ENCODE assay signal across 14 cellular contexts in genomic region chr5:59840200-59840601, GRCh38. TPM values are rescaled to one million over a fixed set of nuclear protein-coding genes. Genes with fewer than 3 reads are reported as not detected.
DNase-seq lines count a peak whose midpoint lies in the region; ATAC-seq and TF ChIP-seq lines count a peak whose summit lies in the region.
"Had no signal": no experiment of that assay in that cellular context is flagged by ENCODE, and none has a peak within 500 bp of the region (broad histone marks: within the 10 kb centered on the region; RNA-seq: fewer than 3 reads in every experiment).

No MANE protein-coding gene starts in this region.

- H3K27ac Mint-ChIP-seq in effector memory CD8-positive, alpha-beta T cell, result no peak overlapping the region
- H3K27ac Mint-ChIP-seq: endodermal cell had no signal

- no peaks in the 10 kb centered on the region for H3K9me3 Mint-ChIP-seq in effector memory CD8-positive, alpha-beta T cell
- H3K9me3 Mint-ChIP-seq: endodermal cell had no signal

- intact Hi-C loops in mucosa of descending colon (cut with DNase I, micrococcal nuclease), result no loop called here

- no peak overlapping the region for H3K27ac ChIP-seq in RWPE2 (ENCODE audit: poor library complexity, severe bottlenecking)
- H3K27ac ChIP-seq: thoracic aorta had no signal

- no peaks in the 10 kb centered on the region for H3K27me3 Mint-ChIP-seq in effector memory CD8-positive, alpha-beta T cell

- no peaks in the 10 kb centered on the region for H3K27me3 ChIP-seq in RWPE2 (ENCODE audit: insufficient read depth, poor library complexity, severe bottlenecking)

- no peaks in the 10 kb centered on the region for H3K36me3 Mint-ChIP-seq in effector memory CD8-positive, alpha-beta T cell (ENCODE audit: insufficient read depth)

- ATAC-seq in RWPE2 (ENCODE audit: low read depth), result peak; percentile 54; the same call in 2 of the 3 replicates
- no peak for ATAC-seq in effector memory CD8-positive, alpha-beta T cell (replicated peaks)
- ATAC-seq in mucosa of descending colon, result no peak
- ATAC-seq: HCT116 had no signal

- DNase-seq in NCI-H82 (lab: John Stamatoyannopoulos, UW) (peak; percentile 21), NCI-H82 treated with DMSO at 0.1 percent for 48 hours (lab: John Stamatoyannopoulos, UW; ENCODE audit: unreplicated experiment) (no peak), RWPE2 (ENCODE audit: low spot score) (no peak), fibroblast of the aortic adventitia (ENCODE audit: low read depth) (peak; percentile 34), skeletal muscle cell (ENCODE audit: low read depth) (peak; percentile 30), mucosa of descending colon (no peak), globus pallidus (ENCODE audit: low spot score) (no peak)
- no peak for DNase-seq in effector memory CD8-positive, alpha-beta T cell
- DNase-seq: activated CD4-positive, alpha-beta T cell treated with anti-CD3 and anti-CD28 coated beads, Interleukin-2, amount 50 U/mL, for 4 hours; endodermal cell; hippocampal formation; nucleus accumbens had no signal

- peaks cover 10% of the 10 kb centered on the region for H3K4me1 ChIP-seq in RWPE2 (ENCODE audit: insufficient read depth, poor library complexity, severe bottlenecking)
- H3K4me1 ChIP-seq in mucosa of descending colon (ENCODE audit: low read depth), result no peaks in the 10 kb centered on the region

- no peaks in the 10 kb centered on the region for H3K36me3 ChIP-seq in RWPE2 (ENCODE audit: low read depth)
- H3K36me3 ChIP-seq in mucosa of descending colon (ENCODE audit: low read depth), result no peaks in the 10 kb centered on the region
- H3K36me3 ChIP-seq: thoracic aorta had no signal

- no peak overlapping the region for H3K4me3 ChIP-seq in RWPE2 (ENCODE audit: severe bottlenecking)
- H3K4me3 ChIP-seq in fibroblast of the aortic adventitia (ENCODE audit: low read depth, low read length), result no peak overlapping the region
- no peak overlapping the region for H3K4me3 ChIP-seq in skeletal muscle cell (ENCODE audit: low read depth, low read length)
- H3K4me3 ChIP-seq in mucosa of descending colon, result no peak overlapping the region
- H3K4me3 ChIP-seq: thoracic aorta had no signal

- TF ChIP-seq CTCF in RWPE2 (IDR thresholded peaks at IDR 0.05; ENCODE audit: poor library complexity, severe bottlenecking), result no peak
- TF ChIP-seq CTCF in fibroblast of the aortic adventitia (IDR thresholded peaks at IDR 0.05; ENCODE audit: insufficient read depth, low read length), result no peak
- no peak for TF ChIP-seq CTCF in mucosa of descending colon (IDR thresholded peaks at IDR 0.05)

- H3K4me1 Mint-ChIP-seq in effector memory CD8-positive, alpha-beta T cell (ENCODE audit: low read depth in 2 of 2), result no peaks in the 10 kb centered on the region

- H3K9me3 ChIP-seq in RWPE2 (ENCODE audit: severe bottlenecking) (no peaks in the 10 kb centered on the region), mucosa of descending colon (no peaks in the 10 kb centered on the region)
- H3K9me3 ChIP-seq: thoracic aorta had no signal

- no peak overlapping the region for H3K4me3 Mint-ChIP-seq in effector memory CD8-positive, alpha-beta T cell
- H3K4me3 Mint-ChIP-seq: endodermal cell had no signal

RNA-seq across cellular contexts. Expression of gene PDE4D, which starts 53.3 kb away (rescaled TPM):
- 9.2 and 12.7 TPM in 2 replicates for total RNA-seq in fibroblast of the aortic adventitia (ENCODE audit: low replicate concordance)
- total RNA-seq in mucosa of descending colon, result 100 to 1,000 TPM in 2 of 3 donors, 10 to 100 TPM in 1; 37.9 to 137 (median 100) TPM

Comparison
In these comparisons a context has a peak if more than half of its experiments do, and no peak if none do; other contexts are left out.
1. DNase-seq: peak in NCI-H82 (single experiment), fibroblast of the aortic adventitia (single experiment) and skeletal muscle cell (single experiment); none in NCI-H82 treated with DMSO at 0.1 percent for 48 hours (single experiment), RWPE2 (single experiment), effector memory CD8-positive, alpha-beta T cell (0 of 3), mucosa of descending colon (0 of 3) and globus pallidus (single experiment).